In genomic region chr7:145293793-145294153, GRCh38 we compare ENCODE assay signal across 22 cellular contexts.
"Had no signal": no experiment of that assay in that cellular context is flagged by ENCODE, and none has a peak within 500 bp of the region (broad histone marks: within the 10 kb centered on the region; RNA-seq: fewer than 3 reads in every experiment).

No MANE protein-coding gene starts in this region.

- DNase-seq: activated CD4-positive, alpha-beta memory T cell treated with anti-CD3 and anti-CD28 coated beads for 36 hours; activated CD4-positive, alpha-beta T cell treated with anti-CD3 and anti-CD28 coated beads, Interleukin-2, amount 10 ng/mL, durations not matched to agents 7 days and 5 days; activated CD4-positive, CD25-positive, alpha-beta regulatory T cell; activated CD8-positive, alpha-beta memory T cell treated with anti-CD3 and anti-CD28 coated beads for 24 hours; activated gamma-delta T cell; activated naive CD4-positive, alpha-beta T cell treated with anti-CD3 and anti-CD28 coated beads for 36 hours; activated T-cell treated with anti-CD3 and anti-CD28 coated beads, Interleukin-2, amount 50 U/mL, for 4 hours; amygdala; IMR-90; Kasumi-1; KBM-7; NCI-H1092; NCI-H1417; NCI-H2227 treated with DMSO at 0.1 percent for 48 hours; NCI-H446 treated with DMSO at 0.1 percent for 48 hours; NCI-H526; NCI-H82; PC-3; SK-N-SH; T-helper 1 cell had no signal

- H3K27ac ChIP-seq: VCaP had no signal

- ATAC-seq: activated T-cell treated with anti-CD3 and anti-CD28 coated beads, Interleukin-2, amount 50 U/mL, for 4 hours; activated T-helper 17 cell treated with anti-CD3 and anti-CD28 coated beads, Interleukin-2, amount 50 U/mL, for 72 hours; PC-3 had no signal
